ENCODE assay signal across 1 cellular context in the genomic region with DNA sequence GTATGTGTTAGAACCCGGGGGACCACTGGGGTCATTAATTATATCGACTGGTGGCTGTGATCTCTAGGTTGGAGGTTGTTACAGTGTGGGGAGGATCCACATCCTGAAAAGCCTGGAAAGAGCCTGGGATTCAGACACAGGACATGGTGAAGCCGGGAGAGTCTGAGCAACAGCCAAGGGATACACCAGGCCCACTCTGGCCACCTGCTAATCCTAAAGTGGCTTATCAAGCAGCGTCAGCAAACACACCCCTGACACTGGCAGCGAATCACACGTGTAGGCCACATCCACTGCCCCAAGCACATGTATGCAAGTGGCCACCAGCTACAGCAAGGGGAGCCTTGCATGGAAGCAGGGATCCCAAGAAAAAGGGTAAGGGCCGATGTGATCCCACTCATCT.
TF ChIP-seq lines count a peak whose summit lies in the region.

No MANE protein-coding gene starts in this region.

TF ChIP-seq in K562, 482 proteins besides CTCF, POLR2A, EP300 and RAD21 (continued from another document):
- 0 out of 4 replicates have a peak, but pooled peaks of 1 of the 2 experiments have one; percentile 27 for TF ChIP-seq MNT (conservative IDR thresholded peaks at IDR 0.05)
- peak; percentile 35; the same call in 1 of the 2 replicates for TF ChIP-seq MAX (CRISPR knock-in tag; IDR thresholded peaks at IDR 0.05)
- TF ChIP-seq PCBP2 (IDR thresholded peaks at IDR 0.05; ENCODE audit: low read depth, low read length, poor library complexity, severe bottlenecking) = no peak
- TF ChIP-seq ZNF707 (CRISPR knock-in tag; conservative IDR thresholded peaks at IDR 0.05) = no peak
- TF ChIP-seq, protein P1, sequence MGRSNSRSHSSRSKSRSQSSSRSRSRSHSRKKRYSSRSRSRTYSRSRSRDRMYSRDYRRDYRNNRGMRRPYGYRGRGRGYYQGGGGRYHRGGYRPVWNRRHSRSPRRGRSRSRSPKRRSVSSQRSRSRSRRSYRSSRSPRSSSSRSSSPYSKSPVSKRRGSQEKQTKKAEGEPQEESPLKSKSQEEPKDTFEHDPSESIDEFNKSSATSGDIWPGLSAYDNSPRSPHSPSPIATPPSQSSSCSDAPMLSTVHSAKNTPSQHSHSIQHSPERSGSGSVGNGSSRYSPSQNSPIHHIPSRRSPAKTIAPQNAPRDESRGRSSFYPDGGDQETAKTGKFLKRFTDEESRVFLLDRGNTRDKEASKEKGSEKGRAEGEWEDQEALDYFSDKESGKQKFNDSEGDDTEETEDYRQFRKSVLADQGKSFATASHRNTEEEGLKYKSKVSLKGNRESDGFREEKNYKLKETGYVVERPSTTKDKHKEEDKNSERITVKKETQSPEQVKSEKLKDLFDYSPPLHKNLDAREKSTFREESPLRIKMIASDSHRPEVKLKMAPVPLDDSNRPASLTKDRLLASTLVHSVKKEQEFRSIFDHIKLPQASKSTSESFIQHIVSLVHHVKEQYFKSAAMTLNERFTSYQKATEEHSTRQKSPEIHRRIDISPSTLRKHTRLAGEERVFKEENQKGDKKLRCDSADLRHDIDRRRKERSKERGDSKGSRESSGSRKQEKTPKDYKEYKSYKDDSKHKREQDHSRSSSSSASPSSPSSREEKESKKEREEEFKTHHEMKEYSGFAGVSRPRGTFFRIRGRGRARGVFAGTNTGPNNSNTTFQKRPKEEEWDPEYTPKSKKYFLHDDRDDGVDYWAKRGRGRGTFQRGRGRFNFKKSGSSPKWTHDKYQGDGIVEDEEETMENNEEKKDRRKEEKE (IDR thresholded peaks at IDR 0.05; ENCODE audit: borderline replicate concordance in 1 of 2, control insufficient read depth in 1 of 2, low read depth in 2 of 2, low read length in 1 of 2) = no peak
- no peak for TF ChIP-seq IRF1 (CRISPR knock-in tag; IDR thresholded peaks at IDR 0.05; ENCODE audit: borderline replicate concordance)
- TF ChIP-seq CC2D1A (IDR thresholded peaks at IDR 0.05) = no peak
